In genomic region chr1:198906739-198907422, GRCh38 we compare ENCODE assay signal across 17 cellular contexts.
DNase-seq lines count a peak whose midpoint lies in the region; ATAC-seq and TF ChIP-seq lines count a peak whose summit lies in the region.
"Had no signal": no experiment of that assay in that cellular context is flagged by ENCODE, and none has a peak within 500 bp of the region (broad histone marks: within the 10 kb centered on the region; RNA-seq: fewer than 3 reads in every experiment).

No MANE protein-coding gene starts in this region.

- TF ChIP-seq CTCF in left ventricle myocardium inferior (IDR thresholded peaks at IDR 0.05; ENCODE audit: borderline replicate concordance) (no peak), brain (conservative IDR thresholded peaks at IDR 0.05) (no peak), sigmoid colon (IDR thresholded peaks at IDR 0.05) (no peak)

- no peaks in the 10 kb centered on the region for H3K36me3 ChIP-seq in left ventricle myocardium inferior
- no peaks in the 10 kb centered on the region for H3K36me3 ChIP-seq in sigmoid colon
- H3K36me3 ChIP-seq: gastroesophageal sphincter had no signal

- H3K4me3 Mint-ChIP-seq in brain, result peak overlapping the region in 3 of 5 experiments; percentile 50 to 72 (median 63)

- DNase-seq in left ventricle myocardium inferior, result no peak
- no peak for DNase-seq in left ventricle myocardium superior
- DNase-seq in GDM1 (lab: John Stamatoyannopoulos, UW), result no peak
- no peak for DNase-seq in cerebellum (ENCODE audit: low spot score)
- no peak for DNase-seq in sigmoid colon
- DNase-seq: AML-193, cerebellar nuclear complex, DMS79, mesendoderm, NCI-H1694, NCI-H510A, SK-N-SH had no signal

- H3K27ac Mint-ChIP-seq in brain, result peak overlapping the region; percentile 18 to 89 (median 70)

- H3K27me3 ChIP-seq in left ventricle myocardium inferior (ENCODE audit: low read depth) (no peaks in the 10 kb centered on the region), sigmoid colon (no peaks in the 10 kb centered on the region)
- H3K27me3 ChIP-seq: gastroesophageal sphincter had no signal

- TF ChIP-seq POLR2A in sigmoid colon (IDR thresholded peaks at IDR 0.05), result no peak

- no peak for ATAC-seq in left ventricle myocardium superior
- peak; percentile 51 for ATAC-seq in HG03432 (IDR thresholded peaks at IDR 0.05; ENCODE audit: unreplicated experiment)
- ATAC-seq: gastroesophageal sphincter had no signal

- peaks cover 0 to 4% (median 0%) of the 10 kb centered on the region in 5 experiments for H3K9me3 Mint-ChIP-seq in brain

- H3K4me1 Mint-ChIP-seq in brain, result peaks cover 86% of the 10 kb centered on the region

- no peak for TF ChIP-seq EP300 in sigmoid colon (IDR thresholded peaks at IDR 0.05)

- peaks cover 53% of the 10 kb centered on the region for H3K4me1 ChIP-seq in left ventricle myocardium inferior
- no peaks in the 10 kb centered on the region for H3K4me1 ChIP-seq in sigmoid colon
- H3K4me1 ChIP-seq: gastroesophageal sphincter had no signal

- intact Hi-C loops in left ventricle myocardium inferior (cut with micrococcal nuclease), result no loop called here
- intact Hi-C loops in left ventricle myocardium superior (cut with micrococcal nuclease), result no loop called here
- intact Hi-C loops in sigmoid colon (cut with DNase I), result no loop called here

- H3K9me3 ChIP-seq in left ventricle myocardium inferior (replicated peaks) (no peaks in the 10 kb centered on the region), sigmoid colon (no peaks in the 10 kb centered on the region)
- H3K9me3 ChIP-seq: gastroesophageal sphincter, SK-N-SH had no signal

- H3K4me3 ChIP-seq in left ventricle myocardium inferior, result no peak overlapping the region
- no peak overlapping the region for H3K4me3 ChIP-seq in sigmoid colon
- H3K4me3 ChIP-seq: gastroesophageal sphincter, skin epidermis had no signal

- H3K27me3 Mint-ChIP-seq in brain, result no peaks in the 10 kb centered on the region

- 58 to 66% methylated on average over 4 of the region's 4 CpGs for WGBS in sigmoid colon, 2 donors

- H3K27ac ChIP-seq in left ventricle myocardium inferior (replicated peaks), result peak overlapping the region; percentile 60
- H3K27ac ChIP-seq in temporal lobe (ENCODE audit: low read depth, low read length), result peak overlapping the region; percentile 6
- H3K27ac ChIP-seq in sigmoid colon, result no peak overlapping the region
- H3K27ac ChIP-seq: gastroesophageal sphincter had no signal

- H3K36me3 Mint-ChIP-seq in brain, result peaks cover 30% of the 10 kb centered on the region

Comparison
In these comparisons a context has a peak if more than half of its experiments do, and no peak if none do; other contexts are left out.
1. H3K27ac ChIP-seq: peak in left ventricle myocardium inferior (single experiment) and temporal lobe (single experiment); none in sigmoid colon (0 of 4).